ENCODE assay signal across 20 cellular contexts in genomic region chrX:49120104-49120503, GRCh38. TPM values are rescaled to one million over a fixed set of nuclear protein-coding genes. Genes with fewer than 3 reads are reported as not detected.
DNase-seq lines count a peak whose midpoint lies in the region; ATAC-seq, FAIRE-seq and TF ChIP-seq lines count a peak whose summit lies in the region.
"Had no signal": no experiment of that assay in that cellular context is flagged by ENCODE, and none has a peak within 500 bp of the region (broad histone marks: within the 10 kb centered on the region; RNA-seq: fewer than 3 reads in every experiment).

No MANE protein-coding gene starts in this region.

- no peak for TF ChIP-seq POLR2A in HepG2 (IDR thresholded peaks at IDR 0.05; ENCODE audit: insufficient read depth in 1 of 2, low read depth in 2 of 2, low read length in 2 of 2)
- no peak for TF ChIP-seq POLR2A in right lobe of liver (IDR thresholded peaks at IDR 0.05)
- no peak for TF ChIP-seq POLR2A in NB4 (IDR thresholded peaks at IDR 0.05; ENCODE audit: extremely low read depth, insufficient read length)

- no peak overlapping the region for H3K9ac ChIP-seq in HepG2 (ENCODE audit: insufficient read depth, low read depth, low read length)
- H3K9ac ChIP-seq: BLaER1, KMS-11 had no signal

- H4K20me1 ChIP-seq in HepG2 (ENCODE audit: insufficient read depth, low read length): no peaks in the 10 kb centered on the region

- FAIRE-seq in HepG2 (lab: Jason Lieb, UNC): peak; percentile 48

- CTCF ChIA-PET in HepG2 (lab: Yijun Ruan, JAX; ENCODE audit: low intra/inter-chr PET ratio, low total read pairs): interaction anchor here (1.2 kb wide), 1 partner anchor 66 kb away, joined by 3 read pairs; the partner anchor contains the start of gene PRICKLE3

- in situ Hi-C loops in HepG2 (cut with HindIII; ENCODE audit: extremely low pct_ligation_motif_present, low pct_unique_long_range_greater_than_20kb): loop anchor here (5.0 kb wide), 2 partner anchors 42 to 67 kb away; partner anchors contain the start of genes MAGIX and PRICKLE3

- POLR2A ChIA-PET in HepG2 (lab: Yijun Ruan, JAX): interaction anchor here (0.5 kb wide), 1 partner anchor 10 kb away, joined by 3 read pairs; no protein-coding TSS in a partner anchor

- DNase-seq in HepG2 (ENCODE audit: low spot score) (no peak), right lobe of liver (no peak), NB4 (ENCODE audit: low read depth) (peak; percentile 34), type B pancreatic cell (ENCODE audit: extremely low spot score, unreplicated experiment) (no peak), retina (no peak)
- no peak for DNase-seq in central memory CD8-positive, alpha-beta T cell (ENCODE audit: low spot score in 2 of 2)
- DNase-seq in stimulated activated naive CD4-positive, alpha-beta T cell (lab: John Stamatoyannopoulos, UW): no peak
- DNase-seq: DMS79 treated with DMSO at 0.1 percent for 48 hours; glutamatergic neuron; naive thymus-derived CD8-positive, alpha-beta T cell; NCI-H1436; NCI-H2227 treated with DMSO at 0.1 percent for 48 hours had no signal

- ATAC-seq in HepG2: no peak
- ATAC-seq in right lobe of liver: no peak
- no peak for ATAC-seq in central memory CD8-positive, alpha-beta T cell (replicated peaks; ENCODE audit: extremely low read depth, poor library complexity, severe bottlenecking)
- ATAC-seq in GM21390 (IDR thresholded peaks at IDR 0.05; ENCODE audit: unreplicated experiment): no peak
- ATAC-seq: esophagus mucosa; GM23338; naive thymus-derived CD8-positive, alpha-beta T cell; stimulated activated memory B cell treated with anti-CD40 and anti-IgM and Interleukin-4, amounts not matched to agents 10 μg/mL and 1 μg/mL and 100 μg/mL, for 72 hours had no signal

- H3K27me3 ChIP-seq in HepG2 (ENCODE audit: control insufficient read depth in 1 of 2, insufficient read depth in 2 of 2, low read length in 2 of 2) (no peaks in the 10 kb centered on the region), right lobe of liver (no peaks in the 10 kb centered on the region)
- H3K27me3 ChIP-seq: tibial nerve had no signal

- H3K4me1 Mint-ChIP-seq in central memory CD8-positive, alpha-beta T cell: peaks cover 33% of the 10 kb centered on the region
- peaks cover 9% of the 10 kb centered on the region for H3K4me1 Mint-ChIP-seq in type B pancreatic cell (ENCODE audit: unreplicated experiment)

- H3K79me2 ChIP-seq in HepG2 (ENCODE audit: insufficient read depth, low read length): peaks cover 16% of the 10 kb centered on the region

- H3K9me3 ChIP-seq in HepG2 (ENCODE audit: low read length) (no peaks in the 10 kb centered on the region), right lobe of liver (no peaks in the 10 kb centered on the region)
- H3K9me3 ChIP-seq: tibial nerve had no signal

- BruUV-seq in HepG2 (replicated peaks; lab: Mats Ljungman, UMichigan): no TSS peak

- no peaks in the 10 kb centered on the region for H3K9me3 Mint-ChIP-seq in central memory CD8-positive, alpha-beta T cell
- H3K9me3 Mint-ChIP-seq in type B pancreatic cell: no peaks in the 10 kb centered on the region
- H3K9me3 Mint-ChIP-seq: GM23338; naive thymus-derived CD8-positive, alpha-beta T cell; stimulated activated memory B cell treated with anti-CD40 and anti-IgM and Interleukin-4, amounts not matched to agents 10 μg/mL and 1 μg/mL and 100 μg/mL, for 72 hours had no signal

- peaks cover 32% of the 10 kb centered on the region for H3K36me3 Mint-ChIP-seq in central memory CD8-positive, alpha-beta T cell (ENCODE audit: insufficient read depth)
- peaks cover 16% of the 10 kb centered on the region for H3K36me3 Mint-ChIP-seq in type B pancreatic cell

- peaks cover 2 to 17% of the 10 kb centered on the region in 2 experiments; a peak in 3 of 5 replicates for H3K36me3 ChIP-seq in HepG2 (replicated peaks in 1 of 2; ENCODE audit: control insufficient read depth in 1 of 2, insufficient read depth in 2 of 2, low read length in 2 of 2)
- H3K36me3 ChIP-seq in right lobe of liver: peaks cover 0 to 18% (median 0%) of the 10 kb centered on the region in 4 donors

- H3K4me2 ChIP-seq in HepG2 (ENCODE audit: low read depth, low read length): no peak overlapping the region
- H3K4me2 ChIP-seq: BLaER1, GM23338, KMS-11 had no signal

- TF ChIP-seq RAD21 in HepG2 (CRISPR knock-in tag; IDR thresholded peaks at IDR 0.05): no peak

- H3K4me1 ChIP-seq in HepG2 (ENCODE audit: insufficient read depth, low read length) (peaks cover 17% of the 10 kb centered on the region), right lobe of liver (no peaks in the 10 kb centered on the region)

- H3K27ac ChIP-seq in HepG2 (ENCODE audit: extremely low read length, insufficient read depth, low read length): no peak overlapping the region
- no peak overlapping the region for H3K27ac ChIP-seq in right lobe of liver
- H3K27ac ChIP-seq: BLaER1, HL-60, KMS-11, tibial nerve had no signal

- no peaks in the 10 kb centered on the region for H3K27me3 Mint-ChIP-seq in central memory CD8-positive, alpha-beta T cell
- no peaks in the 10 kb centered on the region for H3K27me3 Mint-ChIP-seq in type B pancreatic cell
- H3K27me3 Mint-ChIP-seq: naive thymus-derived CD8-positive, alpha-beta T cell; stimulated activated memory B cell treated with anti-CD40 and anti-IgM and Interleukin-4, amounts not matched to agents 10 μg/mL and 1 μg/mL and 100 μg/mL, for 72 hours had no signal

- TF ChIP-seq CTCF in HepG2 (CRISPR knock-in tag; IDR thresholded peaks at IDR 0.05) (peak; percentile 29; the same call in 1 of the 2 replicates), right lobe of liver (IDR thresholded peaks at IDR 0.05) (peak in 1 of 4 donors; percentile 10), NB4 (IDR thresholded peaks at IDR 0.05; ENCODE audit: low read depth, low read length) (no peak), type B pancreatic cell (conservative IDR thresholded peaks at IDR 0.05) (no peak)

- TF ChIP-seq EP300 in HepG2 (IDR thresholded peaks at IDR 0.05; ENCODE audit: low read depth in 2 of 2, low read length in 2 of 2): no peak
- no peak for TF ChIP-seq EP300 in HepG2 (CRISPR knock-in tag; IDR thresholded peaks at IDR 0.05; ENCODE audit: borderline replicate concordance)

- H3K4me3 ChIP-seq in HepG2 (replicated peaks in 1 of 3; ENCODE audit: insufficient read depth in 1 of 3, low read depth in 2 of 3, low read length in 3 of 3) (no peak overlapping the region), right lobe of liver (no peak overlapping the region), NB4 (ENCODE audit: low read depth, low read length) (no peak overlapping the region)
- H3K4me3 ChIP-seq: BLaER1, GM23338, tibial nerve had no signal

- H3K4me3 Mint-ChIP-seq in central memory CD8-positive, alpha-beta T cell: peak overlapping the region; percentile 42
- H3K4me3 Mint-ChIP-seq in type B pancreatic cell: peak overlapping the region; percentile 52
- H3K4me3 Mint-ChIP-seq: GM23338; stimulated activated memory B cell treated with anti-CD40 and anti-IgM and Interleukin-4, amounts not matched to agents 10 μg/mL and 1 μg/mL and 100 μg/mL, for 72 hours had no signal

- WGBS in HepG2 (ENCODE audit: low lambda C conversion rate): 82% methylated on average over 1 of the region's 1 CpG
- WGBS in right lobe of liver (ENCODE audit: insufficient coverage, low coverage, low lambda C conversion rate, missing lambda C conversion rate): 75% methylated on average over 1 of the region's 1 CpG

- intact Hi-C loops in HepG2 (cut with micrococcal nuclease; ENCODE audit: unreplicated experiment): loop anchor here (5.0 kb wide), 1 partner anchor 42 kb away; the partner anchor contains the start of gene MAGIX
- intact Hi-C loops in right lobe of liver (cut with DNase I): no loop called here

- no peak overlapping the region for H3K27ac Mint-ChIP-seq in central memory CD8-positive, alpha-beta T cell (ENCODE audit: low read depth)
- H3K27ac Mint-ChIP-seq in type B pancreatic cell: peak overlapping the region; percentile 17
- H3K27ac Mint-ChIP-seq: GM23338; stimulated activated memory B cell treated with anti-CD40 and anti-IgM and Interleukin-4, amounts not matched to agents 10 μg/mL and 1 μg/mL and 100 μg/mL, for 72 hours had no signal

- no peak overlapping the region for H2AFZ ChIP-seq in HepG2 (ENCODE audit: low read length)
- H2AFZ ChIP-seq: GM23338 had no signal

RNA-seq across cellular contexts. Expression of gene GPKOW, which starts 3.4 kb away (rescaled TPM):
- total RNA-seq in HepG2 (2016; rRNA removed; fragmentation: Illumina TruSeq; extraction: Trizol) (18.7 and 21.5 TPM in 2 replicates), right lobe of liver (10 to 100 TPM in 3 of 6 experiments, 1 to 10 TPM in 3; 9.3 to 14.9 (median 10.2) TPM), type B pancreatic cell (ENCODE audit: low replicate concordance) (16.4 and 17.8 TPM in 2 replicates)
- 1.9 and 2.4 TPM in 2 replicates for total RNA-seq in HepG2 (2016; cell fraction: cytosol; rRNA removed; fragmentation: Illumina TruSeq; extraction: Trizol; ENCODE audit: low read depth)
- total RNA-seq in HepG2 (2016; cell fraction: insoluble cytoplasmic fraction; rRNA removed; fragmentation: Illumina TruSeq; extraction: Trizol): 17.8 and 20.5 TPM in 2 replicates
- total RNA-seq in HepG2 (2016; cell fraction: membrane; rRNA removed; fragmentation: Illumina TruSeq; extraction: Trizol): 4.0 and 4.1 TPM in 2 replicates
- 7.2 and 9.0 TPM in 2 replicates for total RNA-seq in HepG2 (2016; cell fraction: nucleus; rRNA removed; fragmentation: Illumina TruSeq; extraction: Trizol)
- 22.6 and 26.2 TPM in 2 replicates for polyA plus RNA-seq in HepG2 (2011; rRNA removed)
- polyA plus RNA-seq in HepG2 (2011; cell fraction: cytosol; rRNA removed): 27.2 and 29.3 TPM in 2 replicates
- polyA plus RNA-seq in HepG2 (2011; cell fraction: nucleus; rRNA removed): 11.7 and 13.7 TPM in 2 replicates
- polyA plus RNA-seq in HepG2 (2012): 14.0 and 17.6 TPM in 2 replicates
- polyA plus RNA-seq in HepG2 (2016; cell fraction: cytosol; fragmentation: Illumina TruSeq; extraction: Trizol; ENCODE audit: low read depth): 1.6 and 2.0 TPM in 2 replicates
- polyA plus RNA-seq in HepG2 (2016; cell fraction: insoluble cytoplasmic fraction; fragmentation: Illumina TruSeq; extraction: Trizol; ENCODE audit: low read depth): 21.6 and 21.9 TPM in 2 replicates
- polyA plus RNA-seq in HepG2 (2016; cell fraction: membrane; fragmentation: Illumina TruSeq; extraction: Trizol; ENCODE audit: low read depth): 2.3 and 2.5 TPM in 2 replicates
- 11.4 and 12.8 TPM in 2 replicates for polyA plus RNA-seq in HepG2 (2016; cell fraction: nucleus; fragmentation: Illumina TruSeq; extraction: Trizol; ENCODE audit: insufficient read depth, low read depth)
- polyA minus RNA-seq in HepG2 (2011; rRNA and poly(A)+ RNA removed; ENCODE audit: low replicate concordance): 10.7 and 22.1 TPM in 2 replicates
- 9.2 and 12.6 TPM in 2 replicates for polyA minus RNA-seq in HepG2 (2011; cell fraction: cytosol; rRNA and poly(A)+ RNA removed)
- 8.0 and 8.5 TPM in 2 replicates for polyA minus RNA-seq in HepG2 (2011; cell fraction: nucleus; rRNA and poly(A)+ RNA removed)

RNA-seq across cellular contexts. Expression of gene WDR45, which starts 40.4 kb away (rescaled TPM):
- total RNA-seq in HepG2 (2016; rRNA removed; fragmentation: Illumina TruSeq; extraction: Trizol): 14.0 and 16.4 TPM in 2 replicates
- 18.4 and 20.2 TPM in 2 replicates for total RNA-seq in HepG2 (2016; cell fraction: cytosol; rRNA removed; fragmentation: Illumina TruSeq; extraction: Trizol; ENCODE audit: low read depth)
- total RNA-seq in HepG2 (2016; cell fraction: insoluble cytoplasmic fraction; rRNA removed; fragmentation: Illumina TruSeq; extraction: Trizol): 16.0 and 19.4 TPM in 2 replicates
- total RNA-seq in HepG2 (2016; cell fraction: membrane; rRNA removed; fragmentation: Illumina TruSeq; extraction: Trizol): 18.8 and 22.7 TPM in 2 replicates
- total RNA-seq in HepG2 (2016; cell fraction: nucleus; rRNA removed; fragmentation: Illumina TruSeq; extraction: Trizol): 17.9 and 19.4 TPM in 2 replicates
- polyA plus RNA-seq in HepG2 (2011; rRNA removed): 65.5 and 91.1 TPM in 2 replicates
- 48.7 and 57.4 TPM in 2 replicates for polyA plus RNA-seq in HepG2 (2011; cell fraction: cytosol; rRNA removed)
- polyA plus RNA-seq in HepG2 (2011; cell fraction: nucleus; rRNA removed): 386 and 474 TPM in 2 replicates
- 30.1 and 49.9 TPM in 2 replicates for polyA plus RNA-seq in HepG2 (2012)
- 15.5 and 17.3 TPM in 2 replicates for polyA plus RNA-seq in HepG2 (2016; cell fraction: cytosol; fragmentation: Illumina TruSeq; extraction: Trizol; ENCODE audit: low read depth)
- polyA plus RNA-seq in HepG2 (2016; cell fraction: insoluble cytoplasmic fraction; fragmentation: Illumina TruSeq; extraction: Trizol; ENCODE audit: low read depth): 18.7 and 19.8 TPM in 2 replicates
- 14.2 and 18.3 TPM in 2 replicates for polyA plus RNA-seq in HepG2 (2016; cell fraction: membrane; fragmentation: Illumina TruSeq; extraction: Trizol; ENCODE audit: low read depth)
- polyA plus RNA-seq in HepG2 (2016; cell fraction: nucleus; fragmentation: Illumina TruSeq; extraction: Trizol; ENCODE audit: insufficient read depth, low read depth): 44.7 and 54.6 TPM in 2 replicates
- 64.1 and 271 TPM in 2 replicates for polyA minus RNA-seq in HepG2 (2011; rRNA and poly(A)+ RNA removed; ENCODE audit: low replicate concordance)
- 14.8 and 18.8 TPM in 2 replicates for polyA minus RNA-seq in HepG2 (2011; cell fraction: cytosol; rRNA and poly(A)+ RNA removed)
- polyA minus RNA-seq in HepG2 (2011; cell fraction: nucleus; rRNA and poly(A)+ RNA removed): 53.6 and 83.3 TPM in 2 replicates
- 10 to 100 TPM; 31.8 to 65.2 (median 47.9) TPM for total RNA-seq in right lobe of liver
- total RNA-seq in type B pancreatic cell (ENCODE audit: low replicate concordance): 45.5 and 53.3 TPM in 2 replicates

RNA-seq across cellular contexts. Expression of gene MAGIX, which starts 42.5 kb away (rescaled TPM):
- 1.0 and 1.2 TPM in 2 replicates for total RNA-seq in HepG2 (2016; rRNA removed; fragmentation: Illumina TruSeq; extraction: Trizol)
- 0.35 and 0.40 TPM in 2 replicates for total RNA-seq in HepG2 (2016; cell fraction: cytosol; rRNA removed; fragmentation: Illumina TruSeq; extraction: Trizol; ENCODE audit: low read depth)
- total RNA-seq in HepG2 (2016; cell fraction: insoluble cytoplasmic fraction; rRNA removed; fragmentation: Illumina TruSeq; extraction: Trizol): 0.65 and 1.4 TPM in 2 replicates
- total RNA-seq in HepG2 (2016; cell fraction: membrane; rRNA removed; fragmentation: Illumina TruSeq; extraction: Trizol): 0.65 and 0.90 TPM in 2 replicates
- 0.78 and 0.85 TPM in 2 replicates for total RNA-seq in HepG2 (2016; cell fraction: nucleus; rRNA removed; fragmentation: Illumina TruSeq; extraction: Trizol)
- 0.37 and 0.63 TPM in 2 replicates for polyA plus RNA-seq in HepG2 (2011; rRNA removed)
- 0.35 and 1.4 TPM in 2 replicates for polyA plus RNA-seq in HepG2 (2011; cell fraction: cytosol; rRNA removed)
- 1.9 and 2.3 TPM in 2 replicates for polyA plus RNA-seq in HepG2 (2011; cell fraction: nucleus; rRNA removed)
- polyA plus RNA-seq in HepG2 (2012): 0.21 and 0.40 TPM in 2 replicates
- polyA plus RNA-seq in HepG2 (2016; cell fraction: cytosol; fragmentation: Illumina TruSeq; extraction: Trizol; ENCODE audit: low read depth): 0.27 and 0.53 TPM in 2 replicates
- polyA plus RNA-seq in HepG2 (2016; cell fraction: insoluble cytoplasmic fraction; fragmentation: Illumina TruSeq; extraction: Trizol; ENCODE audit: low read depth): 0.74 and 1.2 TPM in 2 replicates
- polyA plus RNA-seq in HepG2 (2016; cell fraction: membrane; fragmentation: Illumina TruSeq; extraction: Trizol; ENCODE audit: low read depth): 0.58 and 1.1 TPM in 2 replicates
- polyA plus RNA-seq in HepG2 (2016; cell fraction: nucleus; fragmentation: Illumina TruSeq; extraction: Trizol; ENCODE audit: insufficient read depth, low read depth): 0.57 and 1.8 TPM in 2 replicates
- 0.60 and 1.7 TPM in 2 replicates for polyA minus RNA-seq in HepG2 (2011; rRNA and poly(A)+ RNA removed; ENCODE audit: low replicate concordance)
- polyA minus RNA-seq in HepG2 (2011; cell fraction: cytosol; rRNA and poly(A)+ RNA removed): not detected in 2 replicates
- 0.52 and 1.2 TPM in 2 replicates for polyA minus RNA-seq in HepG2 (2011; cell fraction: nucleus; rRNA and poly(A)+ RNA removed)
- 10 to 100 TPM in 4 of 6 experiments, 1 to 10 TPM in 2; 8.8 to 24.0 (median 18.4) TPM for total RNA-seq in right lobe of liver
- 4.8 and 7.0 TPM in 2 replicates for total RNA-seq in type B pancreatic cell (ENCODE audit: low replicate concordance)

RNA-seq across cellular contexts. Expression of gene PRAF2, which starts 46.3 kb away (rescaled TPM):
- total RNA-seq in HepG2 (2016; rRNA removed; fragmentation: Illumina TruSeq; extraction: Trizol): 0.33 TPM in 1 of 2 replicates, not detected in the other
- not detected in 2 replicates for total RNA-seq in HepG2 (2016; cell fraction: cytosol; rRNA removed; fragmentation: Illumina TruSeq; extraction: Trizol; ENCODE audit: low read depth)
- total RNA-seq in HepG2 (2016; cell fraction: insoluble cytoplasmic fraction; rRNA removed; fragmentation: Illumina TruSeq; extraction: Trizol): 0.37 TPM in 1 of 2 replicates, not detected in the other
- not detected in 2 replicates for total RNA-seq in HepG2 (2016; cell fraction: membrane; rRNA removed; fragmentation: Illumina TruSeq; extraction: Trizol)
- 1.0 TPM in 1 of 2 replicates, not detected in the other for total RNA-seq in HepG2 (2016; cell fraction: nucleus; rRNA removed; fragmentation: Illumina TruSeq; extraction: Trizol)
- 2.6 and 4.3 TPM in 2 replicates for polyA plus RNA-seq in HepG2 (2011; rRNA removed)
- polyA plus RNA-seq in HepG2 (2011; cell fraction: cytosol; rRNA removed): 0.94 and 1.1 TPM in 2 replicates
- 16.4 and 19.7 TPM in 2 replicates for polyA plus RNA-seq in HepG2 (2011; cell fraction: nucleus; rRNA removed)
- polyA plus RNA-seq in HepG2 (2012): 2.0 and 3.1 TPM in 2 replicates
- 0.26 TPM in 1 of 2 replicates, not detected in the other for polyA plus RNA-seq in HepG2 (2016; cell fraction: cytosol; fragmentation: Illumina TruSeq; extraction: Trizol; ENCODE audit: low read depth)
- 0.58 TPM in 1 of 2 replicates, not detected in the other for polyA plus RNA-seq in HepG2 (2016; cell fraction: insoluble cytoplasmic fraction; fragmentation: Illumina TruSeq; extraction: Trizol; ENCODE audit: low read depth)
- polyA plus RNA-seq in HepG2 (2016; cell fraction: membrane; fragmentation: Illumina TruSeq; extraction: Trizol; ENCODE audit: low read depth): 0.17 and 0.50 TPM in 2 replicates
- polyA plus RNA-seq in HepG2 (2016; cell fraction: nucleus; fragmentation: Illumina TruSeq; extraction: Trizol; ENCODE audit: insufficient read depth, low read depth): 3.4 and 4.5 TPM in 2 replicates
- 0.84 and 7.9 TPM in 2 replicates for polyA minus RNA-seq in HepG2 (2011; rRNA and poly(A)+ RNA removed; ENCODE audit: low replicate concordance)
- not detected in 2 replicates for polyA minus RNA-seq in HepG2 (2011; cell fraction: cytosol; rRNA and poly(A)+ RNA removed)
- polyA minus RNA-seq in HepG2 (2011; cell fraction: nucleus; rRNA and poly(A)+ RNA removed): 1.7 and 5.3 TPM in 2 replicates
- 10 to 100 TPM in 1 of 6 experiments, 1 to 10 TPM in 5; 3.1 to 11.2 (median 5.1) TPM for total RNA-seq in right lobe of liver
- total RNA-seq in type B pancreatic cell (ENCODE audit: low replicate concordance): 10.0 and 29.7 TPM in 2 replicates

RNA-seq across cellular contexts. Expression of gene PLP2, which starts 51.6 kb away (rescaled TPM):
- total RNA-seq in HepG2 (2016; rRNA removed; fragmentation: Illumina TruSeq; extraction: Trizol) (0.18 and 0.40 TPM in 2 replicates), right lobe of liver (10 to 100 TPM in 4 of 6 experiments, 1 to 10 TPM in 2; 7.4 to 24.4 (median 14.5) TPM), type B pancreatic cell (ENCODE audit: low replicate concordance) (25.7 and 28.2 TPM in 2 replicates)
- not detected in 2 replicates for total RNA-seq in HepG2 (2016; cell fraction: cytosol; rRNA removed; fragmentation: Illumina TruSeq; extraction: Trizol; ENCODE audit: low read depth)
- total RNA-seq in HepG2 (2016; cell fraction: insoluble cytoplasmic fraction; rRNA removed; fragmentation: Illumina TruSeq; extraction: Trizol): 0.19 and 0.24 TPM in 2 replicates
- 0.45 TPM in 1 of 2 replicates, not detected in the other for total RNA-seq in HepG2 (2016; cell fraction: membrane; rRNA removed; fragmentation: Illumina TruSeq; extraction: Trizol)
- 0.50 TPM in 1 of 2 replicates, not detected in the other for total RNA-seq in HepG2 (2016; cell fraction: nucleus; rRNA removed; fragmentation: Illumina TruSeq; extraction: Trizol)
- polyA plus RNA-seq in HepG2 (2011; rRNA removed): 3.6 and 5.1 TPM in 2 replicates
- polyA plus RNA-seq in HepG2 (2011; cell fraction: cytosol; rRNA removed): 4.2 and 6.6 TPM in 2 replicates
- 1.5 and 1.9 TPM in 2 replicates for polyA plus RNA-seq in HepG2 (2011; cell fraction: nucleus; rRNA removed)
- 2.8 and 4.2 TPM in 2 replicates for polyA plus RNA-seq in HepG2 (2012)
- 0.70 and 0.82 TPM in 2 replicates for polyA plus RNA-seq in HepG2 (2016; cell fraction: cytosol; fragmentation: Illumina TruSeq; extraction: Trizol; ENCODE audit: low read depth)
- 0.23 and 0.32 TPM in 2 replicates for polyA plus RNA-seq in HepG2 (2016; cell fraction: insoluble cytoplasmic fraction; fragmentation: Illumina TruSeq; extraction: Trizol; ENCODE audit: low read depth)
- polyA plus RNA-seq in HepG2 (2016; cell fraction: membrane; fragmentation: Illumina TruSeq; extraction: Trizol; ENCODE audit: low read depth): 0.83 and 0.88 TPM in 2 replicates
- 0.70 and 0.76 TPM in 2 replicates for polyA plus RNA-seq in HepG2 (2016; cell fraction: nucleus; fragmentation: Illumina TruSeq; extraction: Trizol; ENCODE audit: insufficient read depth, low read depth)
- polyA minus RNA-seq in HepG2 (2011; rRNA and poly(A)+ RNA removed; ENCODE audit: low replicate concordance): 4.8 and 952 TPM in 2 replicates
- 1.8 and 2.3 TPM in 2 replicates for polyA minus RNA-seq in HepG2 (2011; cell fraction: cytosol; rRNA and poly(A)+ RNA removed)
- polyA minus RNA-seq in HepG2 (2011; cell fraction: nucleus; rRNA and poly(A)+ RNA removed): 1.3 and 1.9 TPM in 2 replicates
